Comparison of ENCODE assay signal across 8 cellular contexts in the genomic region with DNA sequence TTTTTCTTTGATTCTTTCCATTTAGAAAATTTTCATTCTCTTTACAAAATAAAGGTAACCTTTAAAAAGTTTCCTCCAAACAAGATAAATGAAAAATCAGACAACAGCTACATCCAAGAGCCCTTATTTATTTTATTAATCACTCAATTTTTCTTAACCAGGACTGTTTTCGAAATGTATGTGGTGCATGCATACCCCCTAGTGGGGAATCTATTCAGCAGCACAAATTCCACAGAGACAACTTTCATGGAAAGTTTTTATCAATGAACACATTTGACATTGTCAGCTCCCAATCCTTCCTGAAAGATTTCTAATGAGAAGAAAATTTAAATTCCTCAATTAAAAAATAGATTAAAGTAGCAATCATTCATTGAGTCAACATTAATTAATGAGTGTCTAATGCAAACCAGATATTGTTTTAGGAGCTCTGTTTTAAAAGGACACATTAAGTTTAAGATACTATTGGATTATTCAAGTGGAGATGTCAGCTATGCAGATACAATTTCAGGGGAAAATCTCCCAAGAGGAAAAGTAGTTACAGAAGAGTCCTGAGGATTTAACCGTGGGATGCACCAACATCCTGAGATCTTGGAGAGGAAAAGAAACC. TPM values are rescaled to one million over a fixed set of nuclear protein-coding genes. Genes with fewer than 3 reads are reported as not detected.
DNase-seq lines count a peak whose midpoint lies in the region; ATAC-seq and TF ChIP-seq lines count a peak whose summit lies in the region.

No MANE protein-coding gene starts in this region.

- TF ChIP-seq POLR2A in adrenal gland (IDR thresholded peaks at IDR 0.05) = no peak

- intact Hi-C loops in adrenal gland (cut with DNase I) = loop anchor here (2.0 to 10.0 kb wide), 3 partner anchors 112 to 1068 kb away; no protein-coding TSS in a partner anchor

- peaks cover 0 to 5% of the 10 kb centered on the region in 2 donors for H3K4me1 ChIP-seq in adrenal gland (replicated peaks in 1 of 2)

- H3K27ac ChIP-seq in adrenal gland = no peak overlapping the region

- H3K4me3 ChIP-seq in AG10803 (ENCODE audit: low read length) (no peak overlapping the region), H7 (ENCODE audit: insufficient read depth, low read depth, low read length) (no peak overlapping the region), adrenal gland (no peak overlapping the region)

- TF ChIP-seq CTCF in AG10803 (conservative IDR thresholded peaks at IDR 0.05; ENCODE audit: low read length) = peak; percentile 80
- TF ChIP-seq CTCF in adrenal gland (IDR thresholded peaks at IDR 0.05) = peak; percentile 53 to 77 (median 66)

- peaks cover 7% of the 10 kb centered on the region for H3K27me3 ChIP-seq in H7 (ENCODE audit: control insufficient read depth, insufficient read depth, low read length)
- H3K27me3 ChIP-seq in adrenal gland = peaks cover 15% of the 10 kb centered on the region

- no peaks in the 10 kb centered on the region for H3K9me3 ChIP-seq in adrenal gland (replicated peaks in 1 of 3)

- 26 to 38% (median 30%) methylated on average over 2 of the region's 2 CpGs for WGBS in adrenal gland, 4 donors

- H3K36me3 ChIP-seq in H7 (replicated peaks; ENCODE audit: control insufficient read depth, insufficient read depth, low read length) (no peaks in the 10 kb centered on the region), adrenal gland (replicated peaks in 1 of 2) (no peaks in the 10 kb centered on the region)

- ATAC-seq in left lobe of liver (peak; percentile 64), GM21528 (IDR thresholded peaks at IDR 0.05; ENCODE audit: low FRiP score, unreplicated experiment) (no peak), HG03039 (IDR thresholded peaks at IDR 0.05; ENCODE audit: unreplicated experiment) (no peak)

- DNase-seq in AG10803 (ENCODE audit: low read depth) (peak; percentile 37), H7 (peak; percentile 31), adrenal gland (peak in 1 of 7 donors; percentile 5), left lobe of liver (ENCODE audit: low spot score) (no peak), GM19238 (ENCODE audit: insufficient read length, low spot score) (no peak), NCI-H2029 (lab: John Stamatoyannopoulos, UW) (no peak)

RNA-seq across cellular contexts. Expression of gene HTR7, which starts 5.2 kb away (rescaled TPM):
- 34.3 and 48.6 TPM in 2 replicates for total RNA-seq in H7 (2014; rRNA removed; shearing (Covaris generic))
- total RNA-seq in adrenal gland (under 1 TPM in 7 of 8 donors, not detected in 1; 0.11 to 0.41 (median 0.35) TPM), left lobe of liver (0.10 TPM)
- polyA plus RNA-seq in adrenal gland = under 1 TPM; 0.03 to 0.48 (median 0.08) TPM

RNA-seq across cellular contexts. Expression of gene RPP30, which starts 8.8 kb away (rescaled TPM):
- total RNA-seq in H7 (2014; rRNA removed; shearing (Covaris generic)) = 95.8 and 101 TPM in 2 replicates
- total RNA-seq in adrenal gland (10 to 100 TPM; 18.6 to 35.4 (median 26.1) TPM), left lobe of liver (8.4 TPM)
- 10 to 100 TPM; 40.8 to 60.7 (median 42.6) TPM for polyA plus RNA-seq in adrenal gland

RNA-seq across cellular contexts. Expression of gene ANKRD1, which starts 57.9 kb away (rescaled TPM):
- 0.22 and 1.3 TPM in 2 replicates for total RNA-seq in H7 (2014; rRNA removed; shearing (Covaris generic))
- total RNA-seq in adrenal gland = under 1 TPM in 5 of 8 donors, not detected in 3; 0.15 to 0.48 (median 0.21) TPM
- polyA plus RNA-seq in adrenal gland = 1 to 10 TPM in 2 of 3 donors, under 1 TPM in 1; 0.40 to 2.3 (median 1.5) TPM
- total RNA-seq in left lobe of liver = not detected

Comparison
In these comparisons a context has a peak if more than half of its experiments do, and no peak if none do; other contexts are left out.
1. DNase-seq: peak in AG10803 (single experiment) and H7 (single experiment); none in left lobe of liver (single experiment), GM19238 (single experiment) and NCI-H2029 (single experiment).
2. RNA of gene HTR7, which starts 5.2 kb away (total RNA-seq): 34.3 to 48.6 TPM in H7; 0.11 to 0.41 TPM in adrenal gland and 0.10 TPM in left lobe of liver (single experiment); every median in the first group is over 10 times any median in the second.